ENCODE assay signal across 10 cellular contexts in genomic region chr4:25863906-25864418, GRCh38. TPM values are rescaled to one million over a fixed set of nuclear protein-coding genes. Genes with fewer than 3 reads are reported as not detected.
DNase-seq lines count a peak whose midpoint lies in the region; ATAC-seq and TF ChIP-seq lines count a peak whose summit lies in the region.
"Had no signal": no experiment of that assay in that cellular context is flagged by ENCODE, and none has a peak within 500 bp of the region (broad histone marks: within the 10 kb centered on the region; RNA-seq: fewer than 3 reads in every experiment).

No MANE protein-coding gene starts in this region.

- no peaks in the 10 kb centered on the region for H3K36me3 ChIP-seq in stomach

- CTCF ChIA-PET in activated CD8-positive, alpha-beta T cell treated with anti-CD3 and anti-CD28 coated beads, Interleukin-2, amount 10 ng/mL, durations not matched to agents 7 days and 5 days (lab: Charles Lee), result interaction anchor here (0.8 to 2.0 kb wide), 4 partner anchors 9 to 124 kb away, joined by 3 to 5 read pairs (median 4); no protein-coding TSS in a partner anchor

- no peaks in the 10 kb centered on the region for H3K27me3 Mint-ChIP-seq in activated T-cell treated with anti-CD3 and anti-CD28 coated beads, Interleukin-2, amount 50 U/mL, for 4 hours (ENCODE audit: low read depth)
- no peaks in the 10 kb centered on the region for H3K27me3 Mint-ChIP-seq in activated CD8-positive, alpha-beta T cell treated with anti-CD3 and anti-CD28 coated beads, Interleukin-2, amount 10 ng/mL, durations not matched to agents 7 days and 5 days (ENCODE audit: low read depth)

- TF ChIP-seq CTCF in stomach (IDR thresholded peaks at IDR 0.05), result no peak

- peak overlapping the region; percentile 80 to 98 (median 92) for H3K27ac ChIP-seq in stomach

- no peak for ATAC-seq in activated T-cell treated with anti-CD3 and anti-CD28 coated beads, Interleukin-2, amount 50 U/mL, for 4 hours
- ATAC-seq in activated CD8-positive, alpha-beta T cell treated with anti-CD3 and anti-CD28 coated beads, Interleukin-2, amount 10 ng/mL, durations not matched to agents 7 days and 5 days, result no peak

- POLR2A ChIA-PET in activated CD8-positive, alpha-beta T cell treated with anti-CD3 and anti-CD28 coated beads, Interleukin-2, amount 10 ng/mL, durations not matched to agents 7 days and 5 days (lab: Charles Lee), result interaction anchor here (0.7 kb wide), 1 partner anchor 384 kb away, joined by 3 read pairs; no protein-coding TSS in a partner anchor

- 36 to 68% (median 54%) methylated on average over 23 to 29 of the region's 29 CpGs for WGBS in stomach, 5 donors

- H3K4me1 ChIP-seq in stomach, result peaks cover 25 to 54% (median 50%) of the 10 kb centered on the region in 4 donors

- H3K9me3 Mint-ChIP-seq in activated T-cell treated with anti-CD3 and anti-CD28 coated beads, Interleukin-2, amount 50 U/mL, for 4 hours, result no peaks in the 10 kb centered on the region
- no peaks in the 10 kb centered on the region for H3K9me3 Mint-ChIP-seq in activated CD8-positive, alpha-beta T cell treated with anti-CD3 and anti-CD28 coated beads, Interleukin-2, amount 10 ng/mL, durations not matched to agents 7 days and 5 days (ENCODE audit: insufficient read depth)

- intact Hi-C loops in stomach (cut with DNase I; ENCODE audit: low total_unique reads), result no loop called here

- no peaks in the 10 kb centered on the region for H3K9me3 ChIP-seq in stomach

- no peak for TF ChIP-seq POLR2A in stomach (IDR thresholded peaks at IDR 0.05)

- H3K27me3 ChIP-seq in stomach, result no peaks in the 10 kb centered on the region

- TF ChIP-seq EP300 in stomach (IDR thresholded peaks at IDR 0.05), result no peak

- peak overlapping the region in 3 of 4 donors; percentile 79 to 82 (median 82) for H3K4me3 ChIP-seq in stomach

- H3K4me1 Mint-ChIP-seq in activated T-cell treated with anti-CD3 and anti-CD28 coated beads, Interleukin-2, amount 50 U/mL, for 4 hours (ENCODE audit: low read depth), result peaks cover 31% of the 10 kb centered on the region
- peaks cover 34% of the 10 kb centered on the region for H3K4me1 Mint-ChIP-seq in activated CD8-positive, alpha-beta T cell treated with anti-CD3 and anti-CD28 coated beads, Interleukin-2, amount 10 ng/mL, durations not matched to agents 7 days and 5 days (ENCODE audit: low read depth)

- no peak for DNase-seq in activated T-cell treated with anti-CD3 and anti-CD28 coated beads, Interleukin-2, amount 50 U/mL, for 4 hours
- no peak for DNase-seq in activated T-cell treated with anti-CD3 and anti-CD28 coated beads, Interleukin-2, amount 50 U/mL, for 1 hour
- no peak for DNase-seq in activated CD8-positive, alpha-beta T cell treated with anti-CD3 and anti-CD28 coated beads, Interleukin-2, amount 10 ng/mL, durations not matched to agents 7 days and 5 days
- DNase-seq in islet precursor cell, result peak; percentile 56
- no peak for DNase-seq in stomach
- no peak for DNase-seq in dedifferentiated amniotic fluid mesenchymal stem cell (ENCODE audit: extremely low spot score)
- no peak for DNase-seq in NCI-H524 treated with DMSO at 0.1 percent for 48 hours (lab: John Stamatoyannopoulos, UW)
- DNase-seq in Kasumi-1 (lab: John Stamatoyannopoulos, UW), result no peak
- DNase-seq: NCI-H1694 treated with DMSO at 0.1 percent for 48 hours, SIG-M5 had no signal

- peak overlapping the region; percentile 73 for H3K27ac Mint-ChIP-seq in activated CD8-positive, alpha-beta T cell treated with anti-CD3 and anti-CD28 coated beads, Interleukin-2, amount 10 ng/mL, durations not matched to agents 7 days and 5 days

- peak overlapping the region; percentile 78 for H3K4me3 Mint-ChIP-seq in activated T-cell treated with anti-CD3 and anti-CD28 coated beads, Interleukin-2, amount 50 U/mL, for 4 hours
- peak overlapping the region; percentile 71 for H3K4me3 Mint-ChIP-seq in activated CD8-positive, alpha-beta T cell treated with anti-CD3 and anti-CD28 coated beads, Interleukin-2, amount 10 ng/mL, durations not matched to agents 7 days and 5 days

- no peaks in the 10 kb centered on the region for H3K36me3 Mint-ChIP-seq in activated T-cell treated with anti-CD3 and anti-CD28 coated beads, Interleukin-2, amount 50 U/mL, for 4 hours (ENCODE audit: insufficient read depth)
- peaks cover 16% of the 10 kb centered on the region for H3K36me3 Mint-ChIP-seq in activated CD8-positive, alpha-beta T cell treated with anti-CD3 and anti-CD28 coated beads, Interleukin-2, amount 10 ng/mL, durations not matched to agents 7 days and 5 days (ENCODE audit: low read depth)

RNA-seq across cellular contexts. Expression of gene SEL1L3, which starts 1.2 kb away (rescaled TPM):
- total RNA-seq in activated T-cell treated with anti-CD3 and anti-CD28 coated beads, Interleukin-2, amount 50 U/mL, for 4 hours, result 10 to 100 TPM; 13.7 to 21.9 (median 19.1) TPM
- 10 to 100 TPM; 62.3 to 65.5 TPM for total RNA-seq in activated CD8-positive, alpha-beta T cell treated with anti-CD3 and anti-CD28 coated beads, Interleukin-2, amount 10 ng/mL, durations not matched to agents 7 days and 5 days
- 100 to 1,000 TPM in 3 of 5 donors, 10 to 100 TPM in 1, 1 to 10 TPM in 1; 4.1 to 173 (median 113) TPM for total RNA-seq in stomach
- polyA plus RNA-seq in stomach, result 10 to 100 TPM; 16.6 to 48.1 (median 21.5) TPM

RNA-seq across cellular contexts. Expression of gene SMIM20, which starts 50.1 kb away (rescaled TPM):
- total RNA-seq in activated T-cell treated with anti-CD3 and anti-CD28 coated beads, Interleukin-2, amount 50 U/mL, for 4 hours, result 10 to 100 TPM; 18.9 to 22.7 (median 19.5) TPM
- 10 to 100 TPM; 11.1 to 13.9 TPM for total RNA-seq in activated CD8-positive, alpha-beta T cell treated with anti-CD3 and anti-CD28 coated beads, Interleukin-2, amount 10 ng/mL, durations not matched to agents 7 days and 5 days
- 10 to 100 TPM in 4 of 5 donors, not detected in 1; 19.4 to 85.3 (median 36.8) TPM for total RNA-seq in stomach
- 10 to 100 TPM; 43.8 to 85.1 (median 60.3) TPM for polyA plus RNA-seq in stomach
